ENCODE assay signal across 14 cellular contexts in the genomic region with DNA sequence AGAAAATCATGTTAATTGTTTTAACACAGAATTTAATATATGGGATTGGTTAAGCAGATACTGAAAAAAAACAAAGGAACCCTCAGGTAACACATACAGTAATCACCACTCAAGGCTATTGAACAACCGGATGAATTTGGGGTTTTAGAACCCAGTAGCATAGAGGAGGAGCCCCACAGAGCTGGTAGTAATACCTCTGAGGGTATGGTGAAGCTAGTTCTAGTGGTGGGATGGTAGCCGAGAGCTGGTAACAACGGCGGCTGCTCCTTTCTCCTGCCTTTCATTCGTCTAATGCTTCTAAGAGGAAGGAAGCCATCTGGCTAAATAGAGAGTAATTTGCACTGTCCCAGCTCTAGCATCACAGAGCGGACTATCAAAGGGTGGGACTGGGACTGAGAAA.
"Had no signal": no experiment of that assay in that cellular context is flagged by ENCODE, and none has a peak within 500 bp of the region (broad histone marks: within the 10 kb centered on the region; RNA-seq: fewer than 3 reads in every experiment).

No MANE protein-coding gene starts in this region.

- H3K27me3 ChIP-seq: gastrocnemius medialis, spleen, upper lobe of left lung had no signal

- ATAC-seq: activated CD8-positive, alpha-beta T cell treated with anti-CD3 and anti-CD28 coated beads, Interleukin-2, amount 10 ng/mL, durations not matched to agents 7 days and 5 days; gastrocnemius medialis; sciatic nerve; stimulated activated naive CD8-positive, alpha-beta T cell treated with anti-CD3 and anti-CD28 coated beads, Interleukin-15, amount 100 ng/mL, for 72 hours had no signal

- H3K9me3 Mint-ChIP-seq: stimulated activated naive CD8-positive, alpha-beta T cell treated with anti-CD3 and anti-CD28 coated beads, Interleukin-15, amount 100 ng/mL, for 72 hours had no signal

- H3K4me3 ChIP-seq: gastrocnemius medialis, left ventricle myocardium inferior, spleen, upper lobe of left lung had no signal

- H3K27ac Mint-ChIP-seq: activated CD8-positive, alpha-beta T cell treated with anti-CD3 and anti-CD28 coated beads, Interleukin-2, amount 10 ng/mL, durations not matched to agents 7 days and 5 days; stimulated activated naive CD8-positive, alpha-beta T cell treated with anti-CD3 and anti-CD28 coated beads, Interleukin-15, amount 100 ng/mL, for 72 hours had no signal

- DNase-seq: activated CD4-positive, alpha-beta T cell treated with anti-CD3 and anti-CD28 coated beads for 4 hours; activated CD8-positive, alpha-beta memory T cell treated with anti-CD3 and anti-CD28 coated beads, Interleukin-2, amount 50 U/mL, for 4 hours; activated CD8-positive, alpha-beta T cell treated with anti-CD3 and anti-CD28 coated beads, Interleukin-2, amount 10 ng/mL, durations not matched to agents 7 days and 5 days; activated gamma-delta T cell treated with Interleukin-2 at 50 U/mL for 16 hours; activated T-cell treated with anti-CD3 and anti-CD28 coated beads, Interleukin-2, amount 50 U/mL, for 48 hours; aorta; erythroblast; gastrocnemius medialis; left ventricle myocardium inferior; spleen; stimulated activated naive CD8-positive, alpha-beta T cell treated with anti-CD3 and anti-CD28 coated beads, Interleukin-15, amount 100 ng/mL, for 72 hours; T-helper 2 cell; upper lobe of left lung had no signal

- H3K27ac ChIP-seq: gastrocnemius medialis, left ventricle myocardium inferior, spleen, upper lobe of left lung had no signal

- H3K9me3 ChIP-seq: gastrocnemius medialis, left ventricle myocardium inferior, spleen, upper lobe of left lung had no signal

- H3K4me3 Mint-ChIP-seq: activated CD8-positive, alpha-beta T cell treated with anti-CD3 and anti-CD28 coated beads, Interleukin-2, amount 10 ng/mL, durations not matched to agents 7 days and 5 days; stimulated activated naive CD8-positive, alpha-beta T cell treated with anti-CD3 and anti-CD28 coated beads, Interleukin-15, amount 100 ng/mL, for 72 hours had no signal

- H3K27me3 Mint-ChIP-seq: stimulated activated naive CD8-positive, alpha-beta T cell treated with anti-CD3 and anti-CD28 coated beads, Interleukin-15, amount 100 ng/mL, for 72 hours had no signal
